15 cellular contexts compared by ENCODE assay signal in the genomic region with DNA sequence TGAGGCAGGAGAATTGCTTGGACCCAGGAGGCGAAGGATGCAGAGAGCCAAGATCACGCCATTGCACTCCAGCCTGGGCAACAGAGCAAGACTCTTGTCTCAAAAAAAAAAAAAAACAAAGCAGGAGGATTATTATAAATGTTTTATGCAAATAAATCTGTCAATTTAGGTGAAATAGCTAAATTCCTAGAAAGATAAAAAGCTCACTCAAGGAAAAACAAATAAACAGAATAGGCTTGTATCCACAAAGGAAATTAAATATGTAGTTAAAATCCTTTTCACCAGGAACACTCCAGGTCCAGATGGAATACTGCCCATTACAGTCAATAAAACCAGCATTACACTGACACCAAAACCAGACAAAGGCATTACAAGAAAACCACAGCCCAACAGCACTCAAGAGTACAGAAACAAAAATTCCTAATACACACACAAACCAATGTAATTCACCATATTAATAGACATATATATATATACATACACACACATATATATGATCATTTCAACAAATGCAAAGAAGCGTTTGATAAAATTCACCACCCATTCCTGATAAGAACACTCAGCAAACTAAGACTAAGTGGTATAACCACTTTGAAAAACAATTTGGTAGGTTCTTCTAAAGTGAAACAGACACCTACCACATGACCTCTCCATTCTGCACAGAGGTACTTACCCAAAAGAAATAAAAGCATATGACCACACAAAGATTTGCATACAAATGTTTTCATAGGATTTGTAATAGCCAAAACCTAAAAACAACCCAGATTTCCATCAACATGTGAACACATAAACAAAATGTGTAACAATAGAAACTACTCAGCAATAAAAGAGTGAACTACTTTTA. TPM values are rescaled to one million over a fixed set of nuclear protein-coding genes. Genes with fewer than 3 reads are reported as not detected.
A peak's percentile ranks its signal among the peaks of the same experiment; 100 is the strongest.
DNase-seq lines count a peak whose midpoint lies in the region; ATAC-seq lines count a peak whose summit lies in the region.
"Had no signal": no experiment of that assay in that cellular context is flagged by ENCODE, and none has a peak within 500 bp of the region (broad histone marks: within the 10 kb centered on the region; RNA-seq: fewer than 3 reads in every experiment).

No MANE protein-coding gene starts in this region.

- H3K4me1 Mint-ChIP-seq in activated naive CD8-positive, alpha-beta T cell (ENCODE audit: low read depth), result peaks cover 60% of the 10 kb centered on the region
- H3K4me1 Mint-ChIP-seq in activated naive CD8-positive, alpha-beta T cell treated with anti-CD3 and anti-CD28 coated beads for 36 hours, result peaks cover 49% of the 10 kb centered on the region
- peaks cover 26% of the 10 kb centered on the region for H3K4me1 Mint-ChIP-seq in activated T-helper 2 cell treated with anti-CD3 and anti-CD28 coated beads, Interferon-gamma antibody, Interleukin-2, Interleukin-4, amounts not matched to agents 10 μg/mL and 5 μg/mL and 100 μg/mL, durations not matched to agents 14 hours and 24 hours and 36 hours (ENCODE audit: low read depth)
- peaks cover 46% of the 10 kb centered on the region for H3K4me1 Mint-ChIP-seq in stimulated activated effector memory CD8-positive, alpha-beta T cell treated with anti-CD3 and anti-CD28 coated beads, Interleukin-12 subunit alpha, Interleukin-12 subunit beta, amount 100 ng/mL, for 72 hours

- H3K27me3 Mint-ChIP-seq in activated naive CD8-positive, alpha-beta T cell, result no peaks in the 10 kb centered on the region
- H3K27me3 Mint-ChIP-seq in activated naive CD8-positive, alpha-beta T cell treated with anti-CD3 and anti-CD28 coated beads for 36 hours, result no peaks in the 10 kb centered on the region
- no peaks in the 10 kb centered on the region for H3K27me3 Mint-ChIP-seq in activated T-helper 2 cell treated with anti-CD3 and anti-CD28 coated beads, Interferon-gamma antibody, Interleukin-2, Interleukin-4, amounts not matched to agents 10 μg/mL and 5 μg/mL and 100 μg/mL, durations not matched to agents 14 hours and 24 hours and 36 hours (ENCODE audit: low read depth)

- peak; percentile 12 for DNase-seq in NCI-H2029 treated with DMSO at 0.1 percent for 48 hours (lab: John Stamatoyannopoulos, UW)
- DNase-seq in NCI-H2029 (lab: John Stamatoyannopoulos, UW), result no peak
- no peak for DNase-seq in activated naive CD8-positive, alpha-beta T cell treated with anti-CD3 and anti-CD28 coated beads for 36 hours
- DNase-seq in activated T-helper 2 cell treated with anti-CD3 and anti-CD28 coated beads, Interferon-gamma antibody, Interleukin-2, Interleukin-4, amounts not matched to agents 10 μg/mL and 5 μg/mL and 100 μg/mL, durations not matched to agents 14 hours and 24 hours and 36 hours (ENCODE audit: low spot score), result no peak
- DNase-seq in stimulated activated effector memory CD8-positive, alpha-beta T cell treated with anti-CD3 and anti-CD28 coated beads, Interleukin-12 subunit alpha, Interleukin-12 subunit beta, amount 100 ng/mL, for 72 hours (ENCODE audit: low spot score in 2 of 2), result no peak
- DNase-seq in left cardiac atrium, result no peak
- DNase-seq in NCI-H82 (lab: John Stamatoyannopoulos, UW), result no peak
- DNase-seq: dorsolateral prefrontal cortex, left lung, NCI-H1436, NCI-H510A, SHP77 treated with DMSO at 0.1 percent for 48 hours, T-helper 1 cell, thyroid gland had no signal

- H3K9me3 Mint-ChIP-seq in activated naive CD8-positive, alpha-beta T cell (ENCODE audit: low read depth), result no peaks in the 10 kb centered on the region
- H3K9me3 Mint-ChIP-seq in activated naive CD8-positive, alpha-beta T cell treated with anti-CD3 and anti-CD28 coated beads for 36 hours, result peaks cover 1% of the 10 kb centered on the region
- H3K9me3 Mint-ChIP-seq in activated T-helper 2 cell treated with anti-CD3 and anti-CD28 coated beads, Interferon-gamma antibody, Interleukin-2, Interleukin-4, amounts not matched to agents 10 μg/mL and 5 μg/mL and 100 μg/mL, durations not matched to agents 14 hours and 24 hours and 36 hours, result no peaks in the 10 kb centered on the region
- H3K9me3 Mint-ChIP-seq in stimulated activated effector memory CD8-positive, alpha-beta T cell treated with anti-CD3 and anti-CD28 coated beads, Interleukin-12 subunit alpha, Interleukin-12 subunit beta, amount 100 ng/mL, for 72 hours, result no peaks in the 10 kb centered on the region

- H3K27ac Mint-ChIP-seq in activated naive CD8-positive, alpha-beta T cell, result peak overlapping the region; percentile 42
- H3K27ac Mint-ChIP-seq in activated naive CD8-positive, alpha-beta T cell treated with anti-CD3 and anti-CD28 coated beads for 36 hours, result no peak overlapping the region
- H3K27ac Mint-ChIP-seq in activated T-helper 2 cell treated with anti-CD3 and anti-CD28 coated beads, Interferon-gamma antibody, Interleukin-2, Interleukin-4, amounts not matched to agents 10 μg/mL and 5 μg/mL and 100 μg/mL, durations not matched to agents 14 hours and 24 hours and 36 hours, result peak overlapping the region; percentile 40
- no peak overlapping the region for H3K27ac Mint-ChIP-seq in stimulated activated effector memory CD8-positive, alpha-beta T cell treated with anti-CD3 and anti-CD28 coated beads, Interleukin-12 subunit alpha, Interleukin-12 subunit beta, amount 100 ng/mL, for 72 hours

- peak; percentile 75 for ATAC-seq in stimulated activated effector memory CD8-positive, alpha-beta T cell treated with anti-CD3 and anti-CD28 coated beads, Interleukin-12 subunit alpha, Interleukin-12 subunit beta, amount 100 ng/mL, for 72 hours
- ATAC-seq in left cardiac atrium, result no peak
- ATAC-seq: left lung had no signal

- intact Hi-C loops in activated T-helper 2 cell treated with anti-CD3 and anti-CD28 coated beads, Interferon-gamma antibody, Interleukin-2, Interleukin-4, amounts not matched to agents 10 μg/mL and 5 μg/mL and 100 μg/mL, durations not matched to agents 14 hours and 24 hours and 36 hours (cut with micrococcal nuclease), result loop anchor here (2.0 kb wide), 1 partner anchor 19 kb away; no protein-coding TSS in a partner anchor
- intact Hi-C loops in left cardiac atrium (cut with DNase I), result no loop called here

- H3K36me3 Mint-ChIP-seq in activated naive CD8-positive, alpha-beta T cell, result peaks cover 17% of the 10 kb centered on the region
- H3K36me3 Mint-ChIP-seq in activated naive CD8-positive, alpha-beta T cell treated with anti-CD3 and anti-CD28 coated beads for 36 hours, result peaks cover 49% of the 10 kb centered on the region
- peaks cover 43% of the 10 kb centered on the region for H3K36me3 Mint-ChIP-seq in activated T-helper 2 cell treated with anti-CD3 and anti-CD28 coated beads, Interferon-gamma antibody, Interleukin-2, Interleukin-4, amounts not matched to agents 10 μg/mL and 5 μg/mL and 100 μg/mL, durations not matched to agents 14 hours and 24 hours and 36 hours (ENCODE audit: low read depth)
- H3K36me3 Mint-ChIP-seq in stimulated activated effector memory CD8-positive, alpha-beta T cell treated with anti-CD3 and anti-CD28 coated beads, Interleukin-12 subunit alpha, Interleukin-12 subunit beta, amount 100 ng/mL, for 72 hours, result peaks cover 55% of the 10 kb centered on the region

- H3K4me3 Mint-ChIP-seq in activated naive CD8-positive, alpha-beta T cell, result no peak overlapping the region
- H3K4me3 Mint-ChIP-seq in activated naive CD8-positive, alpha-beta T cell treated with anti-CD3 and anti-CD28 coated beads for 36 hours, result no peak overlapping the region
- no peak overlapping the region for H3K4me3 Mint-ChIP-seq in activated T-helper 2 cell treated with anti-CD3 and anti-CD28 coated beads, Interferon-gamma antibody, Interleukin-2, Interleukin-4, amounts not matched to agents 10 μg/mL and 5 μg/mL and 100 μg/mL, durations not matched to agents 14 hours and 24 hours and 36 hours (ENCODE audit: low read depth)
- no peak overlapping the region for H3K4me3 Mint-ChIP-seq in stimulated activated effector memory CD8-positive, alpha-beta T cell treated with anti-CD3 and anti-CD28 coated beads, Interleukin-12 subunit alpha, Interleukin-12 subunit beta, amount 100 ng/mL, for 72 hours

RNA-seq across cellular contexts. Expression of a gene that starts 38.8 kb away (rescaled TPM):
- total RNA-seq in activated naive CD8-positive, alpha-beta T cell treated with anti-CD3 and anti-CD28 coated beads for 36 hours, result 10 to 100 TPM; 31.4 to 31.7 TPM
- 50.1 and 52.7 TPM in 2 replicates for total RNA-seq in activated T-helper 2 cell treated with anti-CD3 and anti-CD28 coated beads, Interferon-gamma antibody, Interleukin-2, Interleukin-4, amounts not matched to agents 10 μg/mL and 5 μg/mL and 100 μg/mL, durations not matched to agents 14 hours and 24 hours and 36 hours
- 10 to 100 TPM; 24.9 to 26.7 TPM for total RNA-seq in left cardiac atrium

Comparison
In these comparisons a context has a peak if more than half of its experiments do, and no peak if none do; other contexts are left out.
1. H3K27ac Mint-ChIP-seq: peak in activated naive CD8-positive, alpha-beta T cell (single experiment) and activated T-helper 2 cell treated with anti-CD3 and anti-CD28 coated beads, Interferon-gamma antibody, Interleukin-2, Interleukin-4, amounts not matched to agents 10 μg/mL and 5 μg/mL and 100 μg/mL, durations not matched to agents 14 hours and 24 hours and 36 hours (single experiment); none in activated naive CD8-positive, alpha-beta T cell treated with anti-CD3 and anti-CD28 coated beads for 36 hours (single experiment) and stimulated activated effector memory CD8-positive, alpha-beta T cell treated with anti-CD3 and anti-CD28 coated beads, Interleukin-12 subunit alpha, Interleukin-12 subunit beta, amount 100 ng/mL, for 72 hours (single experiment).